In genomic region chr16:87041286-87041685, GRCh38 we compare ENCODE assay signal across 26 cellular contexts.
"Had no signal": no experiment of that assay in that cellular context is flagged by ENCODE, and none has a peak within 500 bp of the region (broad histone marks: within the 10 kb centered on the region; RNA-seq: fewer than 3 reads in every experiment).

No MANE protein-coding gene starts in this region.

- H3K36me3 ChIP-seq: ovary, right atrium auricular region, spleen, suprapubic skin, uterus, WERI-Rb-1 had no signal

- DNase-seq: activated CD4-positive, alpha-beta T cell treated with anti-CD3 and anti-CD28 coated beads for 48 hours; activated CD4-positive, alpha-beta T cell treated with anti-CD3 and anti-CD28 coated beads, Interleukin-2, amount 50 U/mL, for 48 hours; activated CD8-positive, alpha-beta memory T cell treated with anti-CD3 and anti-CD28 coated beads for 24 hours; activated effector memory CD4-positive, alpha-beta T cell treated with Interleukin-2 at 50 U/mL for 16 hours; activated naive CD4-positive, alpha-beta T cell treated with Interleukin-2 at 50 U/mL for 16 hours; caudate nucleus; foreskin fibroblast; head of caudate nucleus; hippocampal formation; immature natural killer cell; mesendoderm; natural killer cell; ovary; psoas muscle; spleen; stimulated activated naive CD4-positive, alpha-beta T cell; T-helper 9 cell; trophoblast cell; uterus; WERI-Rb-1 had no signal

- H3K36me3 Mint-ChIP-seq: activated naive CD8-positive, alpha-beta T cell; brain; immature natural killer cell; natural killer cell had no signal

- H3K4me1 Mint-ChIP-seq: immature natural killer cell, natural killer cell had no signal

- H3K9me3 Mint-ChIP-seq: immature natural killer cell; natural killer cell; T-helper 1 cell treated with Interleukin-12 subunit alpha and Interleukin-12 subunit beta and Interleukin-4 antibody, amounts not matched to agents 30 μg/mL and 1 μg/mL, for 36 hours had no signal

- H3K27ac ChIP-seq: ovary, psoas muscle, right atrium auricular region, spleen, suprapubic skin, uterus, WERI-Rb-1 had no signal

- H3K9me3 ChIP-seq: ovary, psoas muscle, right atrium auricular region, spleen, suprapubic skin, uterus had no signal

- H3K4me1 ChIP-seq: psoas muscle had no signal

- H3K27me3 ChIP-seq: ovary, right atrium auricular region, uterus had no signal

- H3K4me3 Mint-ChIP-seq: activated naive CD8-positive, alpha-beta T cell; brain; immature natural killer cell; natural killer cell; T-helper 1 cell treated with Interleukin-12 subunit alpha and Interleukin-12 subunit beta and Interleukin-4 antibody, amounts not matched to agents 30 μg/mL and 1 μg/mL, for 36 hours had no signal

- H3K27ac Mint-ChIP-seq: activated naive CD8-positive, alpha-beta T cell; immature natural killer cell; natural killer cell; T-helper 1 cell treated with Interleukin-12 subunit alpha and Interleukin-12 subunit beta and Interleukin-4 antibody, amounts not matched to agents 30 μg/mL and 1 μg/mL, for 36 hours had no signal

- H3K4me3 ChIP-seq: lung, ovary, psoas muscle, right atrium auricular region, spleen, suprapubic skin, uterus had no signal
